ENCODE assay signal across 1 cellular context in the genomic region with DNA sequence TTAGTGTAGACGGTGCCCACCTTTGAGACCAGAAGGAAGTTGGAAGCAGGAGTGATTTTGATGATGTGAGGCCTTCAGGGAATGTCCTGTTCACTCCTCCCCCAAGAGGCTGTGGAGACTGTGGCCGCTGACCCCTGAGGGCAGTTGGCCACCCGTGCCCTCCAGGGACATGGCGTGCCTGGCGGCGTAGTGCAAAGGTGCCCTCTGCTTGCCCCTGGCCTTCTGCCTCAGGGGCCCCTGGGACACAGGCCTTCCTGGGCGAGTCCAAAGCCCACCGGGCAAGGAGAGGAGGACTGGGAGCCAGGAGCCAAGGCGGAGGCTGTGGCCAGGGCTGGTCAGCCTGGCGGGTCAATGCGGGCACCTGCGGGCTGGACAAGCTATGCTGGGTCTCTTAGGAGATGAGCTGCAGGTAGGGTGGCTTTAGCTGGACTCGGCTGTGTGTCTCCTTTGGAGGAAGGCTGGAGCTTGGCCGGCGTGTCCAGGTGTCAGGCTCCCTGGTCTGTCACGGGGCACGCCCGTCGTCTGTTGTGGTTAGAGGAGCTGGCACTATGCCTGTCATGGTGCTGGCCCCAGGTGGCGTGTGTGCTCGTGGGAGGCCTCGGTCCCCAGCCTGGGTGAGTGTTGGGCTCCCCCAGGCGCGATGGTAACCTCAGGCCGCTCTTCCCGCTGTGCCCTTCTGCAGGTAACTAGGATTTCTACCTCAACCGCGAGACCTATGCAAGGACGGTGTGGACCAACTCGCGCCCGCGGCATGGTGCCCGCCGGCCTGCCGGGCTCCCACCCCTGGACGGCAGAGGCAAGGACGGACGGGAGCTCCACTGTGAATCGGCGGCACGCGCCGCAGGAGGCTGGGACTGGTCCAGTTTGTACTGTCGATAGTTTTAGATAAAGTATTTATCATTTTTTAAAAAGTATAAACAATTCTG.
TF ChIP-seq lines count a peak whose summit lies in the region.

No MANE protein-coding gene starts in this region.

TF ChIP-seq in endothelial cell of umbilical vein, 7 proteins besides CTCF, POLR2A, EP300 and RAD21:
- TF ChIP-seq POLR2AphosphoS5 (IDR thresholded peaks at IDR 0.05; ENCODE audit: insufficient read depth, low read depth, low read length) (peak; percentile 10), GATA2 (IDR thresholded peaks at IDR 0.05; ENCODE audit: insufficient read depth, insufficient read length, low read depth, low read length) (no peak)
